Comparison of ENCODE assay signal across 21 cellular contexts in the genomic region with DNA sequence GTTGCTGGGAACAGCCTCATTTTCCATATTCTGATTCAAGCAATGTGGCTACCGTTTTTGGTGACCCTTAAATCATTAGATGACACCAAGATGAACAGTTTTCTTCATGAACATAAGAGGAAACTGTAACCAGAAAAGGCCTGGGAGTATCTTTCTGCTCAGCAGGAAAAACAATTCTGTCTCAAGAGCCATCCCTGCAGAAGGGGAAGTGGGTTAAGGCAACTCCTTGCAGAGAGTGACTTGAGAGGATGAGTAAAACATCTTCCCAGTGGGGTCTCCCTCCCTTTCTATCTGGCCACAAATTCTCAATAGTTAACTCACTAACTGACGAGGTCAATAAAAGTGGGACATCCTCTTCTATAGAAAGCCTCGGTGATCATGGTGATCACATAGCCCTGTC.
"Had no signal": no experiment of that assay in that cellular context is flagged by ENCODE, and none has a peak within 500 bp of the region (broad histone marks: within the 10 kb centered on the region; RNA-seq: fewer than 3 reads in every experiment).

No MANE protein-coding gene starts in this region.

- H3K27ac ChIP-seq: ascending aorta, breast epithelium, foreskin keratinocyte, prostate gland, right lobe of liver had no signal

- H3K27me3 ChIP-seq: ascending aorta, breast epithelium, foreskin keratinocyte, right lobe of liver had no signal

- H3K36me3 Mint-ChIP-seq: natural killer cell treated with Interleukin-12 subunit alpha and Interleukin-12 subunit beta and Interleukin-15 and Interleukin-18, amount 100 ng/mL, for 72 hours had no signal

- H3K9me3 ChIP-seq: ascending aorta, breast epithelium, prostate gland, right lobe of liver had no signal

- H3K36me3 ChIP-seq: ascending aorta, breast epithelium, prostate gland, right lobe of liver had no signal

- H3K4me1 ChIP-seq: ascending aorta, breast epithelium, prostate gland, right lobe of liver had no signal

- H3K9me3 Mint-ChIP-seq: activated naive CD4-positive, alpha-beta T cell treated with anti-CD3 and anti-CD28 coated beads for 36 hours; activated T-helper 17 cell treated with anti-CD3 and anti-CD28 coated beads, Interleukin-2, amount 50 U/mL, for 72 hours; dendritic cell treated with granulocyte-macrophage colony-stimulating factor and Interleukin-4, amounts not matched to agents 40 ng/mL and 50 ng/mL, for 4 days; natural killer cell treated with Interleukin-12 subunit alpha and Interleukin-12 subunit beta and Interleukin-15 and Interleukin-18, amount 100 ng/mL, for 72 hours had no signal

- H3K4me3 Mint-ChIP-seq: activated naive CD4-positive, alpha-beta T cell treated with anti-CD3 and anti-CD28 coated beads for 36 hours; activated T-helper 17 cell treated with anti-CD3 and anti-CD28 coated beads, Interleukin-2, amount 50 U/mL, for 72 hours; dendritic cell treated with granulocyte-macrophage colony-stimulating factor and Interleukin-4, amounts not matched to agents 40 ng/mL and 50 ng/mL, for 4 days; natural killer cell treated with Interleukin-12 subunit alpha and Interleukin-12 subunit beta and Interleukin-15 and Interleukin-18, amount 100 ng/mL, for 72 hours had no signal

- ATAC-seq: activated T-helper 17 cell treated with anti-CD3 and anti-CD28 coated beads, Interleukin-2, amount 50 U/mL, for 72 hours; foreskin keratinocyte; natural killer cell treated with Interleukin-12 subunit alpha and Interleukin-12 subunit beta and Interleukin-15 and Interleukin-18, amount 100 ng/mL, for 72 hours; right lobe of liver had no signal

- H3K27ac Mint-ChIP-seq: activated naive CD4-positive, alpha-beta T cell treated with anti-CD3 and anti-CD28 coated beads for 36 hours; activated T-helper 17 cell treated with anti-CD3 and anti-CD28 coated beads, Interleukin-2, amount 50 U/mL, for 72 hours; dendritic cell treated with granulocyte-macrophage colony-stimulating factor and Interleukin-4, amounts not matched to agents 40 ng/mL and 50 ng/mL, for 4 days; natural killer cell treated with Interleukin-12 subunit alpha and Interleukin-12 subunit beta and Interleukin-15 and Interleukin-18, amount 100 ng/mL, for 72 hours had no signal

- DNase-seq: activated CD4-positive, CD25-positive, alpha-beta regulatory T cell treated with anti-CD3 and anti-CD28 coated beads, Interleukin-2, amount 50 U/mL, for 72 hours; activated naive CD4-positive, alpha-beta T cell treated with anti-CD3 and anti-CD28 coated beads for 36 hours; effector memory CD4-positive, alpha-beta T cell; foreskin keratinocyte; kidney glomerular epithelial cell; mesenchymal stem cell; occipital lobe; right lobe of liver; stimulated activated CD4-positive, alpha-beta T cell treated with anti-CD3 and anti-CD28 coated beads, Interleukin-4, amount 100 ng/mL, for 4 hours; stimulated activated CD8-positive, alpha-beta memory T cell treated with anti-CD3 and anti-CD28 coated beads, Interleukin-4, amount 100 ng/mL, for 48 hours; stimulated activated naive CD4-positive, alpha-beta T cell treated with Interleukin-2 at 50 U/mL for 16 hours; substantia nigra; T-helper 2 cell; trophoblast cell had no signal

- H3K4me3 ChIP-seq: ascending aorta, breast epithelium, prostate gland, right lobe of liver, smooth muscle cell had no signal

- H3K4me1 Mint-ChIP-seq: activated T-helper 17 cell treated with anti-CD3 and anti-CD28 coated beads, Interleukin-2, amount 50 U/mL, for 72 hours had no signal
